Comparison of ENCODE assay signal across 20 cellular contexts in genomic region chr10:70362357-70362756, GRCh38. TPM values are rescaled to one million over a fixed set of nuclear protein-coding genes. Genes with fewer than 3 reads are reported as not detected.
DNase-seq lines count a peak whose midpoint lies in the region; ATAC-seq and TF ChIP-seq lines count a peak whose summit lies in the region.
"Had no signal": no experiment of that assay in that cellular context is flagged by ENCODE, and none has a peak within 500 bp of the region (broad histone marks: within the 10 kb centered on the region; RNA-seq: fewer than 3 reads in every experiment).

No MANE protein-coding gene starts in this region.

- no peak overlapping the region for H3K27ac ChIP-seq in BLaER1
- peak overlapping the region; percentile 99 for H3K27ac ChIP-seq in RWPE1
- H3K27ac ChIP-seq in gastrocnemius medialis, result peak overlapping the region in 3 of 4 donors; percentile 86 to 91 (median 91)
- H3K27ac ChIP-seq: KMS-11 had no signal

- H3K27me3 ChIP-seq in BLaER1 (no peaks in the 10 kb centered on the region), gastrocnemius medialis (no peaks in the 10 kb centered on the region)

- CTCF ChIA-PET in RWPE1 (lab: Yijun Ruan, JAX), result interaction anchor here (2.7 kb wide), 1 partner anchor 89 kb away, joined by 17 read pairs; no protein-coding TSS in a partner anchor

- no peak for TF ChIP-seq POLR2A in gastrocnemius medialis (IDR thresholded peaks at IDR 0.05)

- H3K4me1 ChIP-seq in BLaER1 (peaks cover 41% of the 10 kb centered on the region), gastrocnemius medialis (peaks cover 27 to 30% of the 10 kb centered on the region in 2 donors)

- H4K20me1 ChIP-seq in BLaER1, result peaks cover 29% of the 10 kb centered on the region; the same call in 1 of the 2 replicates

- no peak overlapping the region for H3K9ac ChIP-seq in BLaER1
- H3K9ac ChIP-seq: KMS-11 had no signal

- H3K4me3 ChIP-seq in BLaER1, result no peak overlapping the region
- H3K4me3 ChIP-seq in gastrocnemius medialis, result no peak overlapping the region

- POLR2A ChIA-PET in RWPE1 (lab: Yijun Ruan, JAX; ENCODE audit: low non-redundant PET), result no interaction called here

- DNase-seq in GM13977 (ENCODE audit: low spot score) (peak; percentile 21), RWPE1 (ENCODE audit: low spot score) (no peak), gastrocnemius medialis (no peak), SW 1271 (lab: John Stamatoyannopoulos, UW) (no peak)
- DNase-seq: AML-193; CD8-positive, alpha-beta T cell; DND-41; GDM1; H9; MM.1S; NCI-H226; NCI-H526 treated with DMSO at 0.1 percent for 48 hours; NK-92 treated with Interleukin-12 subunit alpha and Interleukin-12 subunit beta, amount 100 ng/mL, for 24 hours; Right ventricle myocardium superior had no signal

- H3K36me3 ChIP-seq in BLaER1 (no peaks in the 10 kb centered on the region), gastrocnemius medialis (no peaks in the 10 kb centered on the region)

- no peak for ATAC-seq in gastrocnemius medialis
- no peak for ATAC-seq in GM19463 (IDR thresholded peaks at IDR 0.05; ENCODE audit: unreplicated experiment)
- no peak for ATAC-seq in GM18511 (IDR thresholded peaks at IDR 0.05; ENCODE audit: unreplicated experiment)
- no peak for ATAC-seq in GM21367 (IDR thresholded peaks at IDR 0.05; ENCODE audit: unreplicated experiment)
- ATAC-seq: CD8-positive, alpha-beta T cell; Panc1 had no signal

- intact Hi-C loops in gastrocnemius medialis (cut with DNase I; ENCODE audit: low total_unique reads), result loop anchor here (5.0 kb wide), 2 partner anchors 40 to 80 kb away; partner anchors contain the start of gene NPFFR1

- TF ChIP-seq CTCF in GM13977 (IDR thresholded peaks at IDR 0.05; ENCODE audit: extremely low read depth, insufficient read depth, missing control alignments) (no peak), RWPE1 (conservative IDR thresholded peaks at IDR 0.05; ENCODE audit: low read depth) (no peak), gastrocnemius medialis (IDR thresholded peaks at IDR 0.05 in 4 of 5, conservative IDR thresholded peaks at IDR 0.05 in 1 of 5) (no peak)

- peak overlapping the region; percentile 25; the same call in 1 of the 2 replicates for H3K4me2 ChIP-seq in BLaER1
- H3K4me2 ChIP-seq: KMS-11 had no signal

- H3K9me3 ChIP-seq in BLaER1 (no peaks in the 10 kb centered on the region), gastrocnemius medialis (no peaks in the 10 kb centered on the region)

- in situ Hi-C loops in GM13977 (cut with MboI; ENCODE audit: low pct_unique_long_range_greater_than_20kb, low sequenced_read_pairs, unreplicated experiment) (loop anchor here (5.0 kb wide), 1 partner anchor 90 kb away; no protein-coding TSS in a partner anchor), gastrocnemius medialis (cut with MboI; ENCODE audit: low sequenced_read_pairs in 4 of 4) (loop anchor here (5.0 to 10.0 kb wide), 3 partner anchors 88 to 140 kb away; no protein-coding TSS in a partner anchor)

RNA-seq across cellular contexts. Expression of gene LRRC20, which starts 20.1 kb away (rescaled TPM):
- 100 to 1,000 TPM; 104 to 220 (median 128) TPM for total RNA-seq in gastrocnemius medialis

RNA-seq across cellular contexts. Expression of gene EIF4EBP2, which starts 41.6 kb away (rescaled TPM):
- 100 to 1,000 TPM in 3 of 4 donors, 10 to 100 TPM in 1; 58.4 to 141 (median 107) TPM for total RNA-seq in gastrocnemius medialis
